ENCODE assay signal across 8 cellular contexts in genomic region chr12:6553051-6553868, GRCh38. TPM values are rescaled to one million over a fixed set of nuclear protein-coding genes. Genes with fewer than 3 reads are reported as not detected.
DNase-seq lines count a peak whose midpoint lies in the region; ATAC-seq, FAIRE-seq and TF ChIP-seq lines count a peak whose summit lies in the region.

No MANE protein-coding gene starts in this region.

- peaks cover 6% of the 10 kb centered on the region for H3K36me3 Mint-ChIP-seq in CD4-positive, CD25-positive, alpha-beta regulatory T cell
- H3K36me3 Mint-ChIP-seq in effector memory CD8-positive, alpha-beta T cell (ENCODE audit: insufficient read depth), result peaks cover 47% of the 10 kb centered on the region
- H3K36me3 Mint-ChIP-seq in neural crest cell (ENCODE audit: low read depth), result peaks cover 3% of the 10 kb centered on the region

- no peak for TF ChIP-seq POLR2A in erythroblast (IDR thresholded peaks at IDR 0.05; ENCODE audit: low read length)

- no peaks in the 10 kb centered on the region for H3K27me3 Mint-ChIP-seq in CD4-positive, CD25-positive, alpha-beta regulatory T cell
- no peaks in the 10 kb centered on the region for H3K27me3 Mint-ChIP-seq in effector memory CD8-positive, alpha-beta T cell
- H3K27me3 Mint-ChIP-seq in neural crest cell (ENCODE audit: low read depth), result no peaks in the 10 kb centered on the region

- H3K36me3 ChIP-seq in CD4-positive, CD25-positive, alpha-beta regulatory T cell (ENCODE audit: control insufficient read depth, insufficient read depth, low read length), result peaks cover 32% of the 10 kb centered on the region
- peaks cover 3 to 4% of the 10 kb centered on the region in 2 donors for H3K36me3 ChIP-seq in small intestine (ENCODE audit: control insufficient read depth in 2 of 2, insufficient read depth in 2 of 2, low read length in 2 of 2)

- no peak for TF ChIP-seq CTCF in neural crest cell (conservative IDR thresholded peaks at IDR 0.05)

- ATAC-seq in CD4-positive, CD25-positive, alpha-beta regulatory T cell (ENCODE audit: low read depth in 2 of 2), result no peak
- ATAC-seq in effector memory CD8-positive, alpha-beta T cell (replicated peaks), result no peak
- ATAC-seq in HG03135 (IDR thresholded peaks at IDR 0.05; ENCODE audit: unreplicated experiment), result no peak

- H3K9me3 ChIP-seq in CD4-positive, CD25-positive, alpha-beta regulatory T cell (ENCODE audit: control insufficient read depth in 2 of 2, low read length in 2 of 2), result no peaks in the 10 kb centered on the region
- H3K9me3 ChIP-seq in small intestine (ENCODE audit: control insufficient read depth, low read depth), result no peaks in the 10 kb centered on the region

- peak overlapping the region; percentile 58 to 98 (median 94) for H3K4me3 Mint-ChIP-seq in CD4-positive, CD25-positive, alpha-beta regulatory T cell
- H3K4me3 Mint-ChIP-seq in effector memory CD8-positive, alpha-beta T cell, result peak overlapping the region; percentile 32 to 36
- H3K4me3 Mint-ChIP-seq in neural crest cell, result peak overlapping the region; percentile 93

- H3K4me1 ChIP-seq in CD4-positive, CD25-positive, alpha-beta regulatory T cell (ENCODE audit: control insufficient read depth, insufficient read depth, low read length, poor library complexity, severe bottlenecking), result peaks cover 52% of the 10 kb centered on the region
- no peaks in the 10 kb centered on the region for H3K4me1 ChIP-seq in small intestine (ENCODE audit: control insufficient read depth in 2 of 2, insufficient read depth in 1 of 2, low read depth in 1 of 2, low read length in 1 of 2)

- 71 to 88% (median 80%) methylated on average over 15 of the region's 15 CpGs for WGBS in small intestine, 3 donors

- DNase-seq in CD4-positive, CD25-positive, alpha-beta regulatory T cell, result no peak
- DNase-seq in NCI-H524 (lab: John Stamatoyannopoulos, UW) (peak; percentile 10 to 63), neural crest cell (ENCODE audit: low read depth, low spot score) (no peak), small intestine (no peak), NOMO-1 (lab: John Stamatoyannopoulos, UW; ENCODE audit: unreplicated experiment in 2 of 2) (no peak), erythroblast (lab: John Stamatoyannopoulos, UW) (no peak)
- DNase-seq in effector memory CD8-positive, alpha-beta T cell, result no peak

- no peaks in the 10 kb centered on the region for H3K27me3 ChIP-seq in CD4-positive, CD25-positive, alpha-beta regulatory T cell (ENCODE audit: control insufficient read depth, insufficient read depth, low read length)
- H3K27me3 ChIP-seq in small intestine (ENCODE audit: control insufficient read depth in 2 of 2, insufficient read depth in 2 of 2, low read length in 2 of 2), result no peaks in the 10 kb centered on the region

- peak overlapping the region in 2 of 3 donors; percentile 38 to 68 for H3K27ac Mint-ChIP-seq in CD4-positive, CD25-positive, alpha-beta regulatory T cell
- peak overlapping the region in 1 of 2 donors; percentile 36 for H3K27ac Mint-ChIP-seq in effector memory CD8-positive, alpha-beta T cell
- peak overlapping the region; percentile 57 for H3K27ac Mint-ChIP-seq in neural crest cell (ENCODE audit: unreplicated experiment)

- no peak for FAIRE-seq in small intestine (lab: Jason Lieb, UNC)

- H3K4me1 Mint-ChIP-seq in CD4-positive, CD25-positive, alpha-beta regulatory T cell, result peaks cover 5 to 59% (median 35%) of the 10 kb centered on the region in 4 donors
- H3K4me1 Mint-ChIP-seq in effector memory CD8-positive, alpha-beta T cell (ENCODE audit: low read depth in 2 of 2), result peaks cover 44 to 47% of the 10 kb centered on the region in 2 donors
- H3K4me1 Mint-ChIP-seq in neural crest cell, result peaks cover 34% of the 10 kb centered on the region

- H3K9me3 Mint-ChIP-seq in CD4-positive, CD25-positive, alpha-beta regulatory T cell, result no peaks in the 10 kb centered on the region
- no peaks in the 10 kb centered on the region for H3K9me3 Mint-ChIP-seq in effector memory CD8-positive, alpha-beta T cell
- no peaks in the 10 kb centered on the region for H3K9me3 Mint-ChIP-seq in neural crest cell

- H3K4me3 ChIP-seq in CD4-positive, CD25-positive, alpha-beta regulatory T cell (ENCODE audit: low read depth, low read length), result peak overlapping the region; percentile 81
- no peak overlapping the region for H3K4me3 ChIP-seq in small intestine (ENCODE audit: low read depth in 1 of 2, low read length in 2 of 2)

- no peak overlapping the region for H3K27ac ChIP-seq in CD4-positive, CD25-positive, alpha-beta regulatory T cell (ENCODE audit: insufficient read depth, low read length, poor library complexity, severe bottlenecking)
- H3K27ac ChIP-seq in small intestine (ENCODE audit: low read depth in 1 of 2, low read length in 1 of 2), result peak overlapping the region in 1 of 2 donors; percentile 56

RNA-seq across cellular contexts. Expression of gene IFFO1, which starts 2.6 kb away (rescaled TPM):
- 46.6 TPM for total RNA-seq in CD4-positive, CD25-positive, alpha-beta regulatory T cell
- 10 to 100 TPM in 1 of 4 donors, 1 to 10 TPM in 3; 5.6 to 10.4 (median 8.3) TPM for polyA plus RNA-seq in CD4-positive, CD25-positive, alpha-beta regulatory T cell
- 27.2 and 28.9 TPM in 2 replicates for total RNA-seq in neural crest cell
- polyA plus RNA-seq in small intestine, result 1 to 10 TPM; 1.3 to 7.7 (median 4.1) TPM

RNA-seq across cellular contexts. Expression of gene NOP2, which starts 14.8 kb away (rescaled TPM):
- total RNA-seq in CD4-positive, CD25-positive, alpha-beta regulatory T cell, result 77.5 TPM
- 10 to 100 TPM; 13.2 to 34.0 (median 22.5) TPM for polyA plus RNA-seq in CD4-positive, CD25-positive, alpha-beta regulatory T cell
- 73.3 and 75.1 TPM in 2 replicates for total RNA-seq in neural crest cell
- polyA plus RNA-seq in small intestine, result 10 to 100 TPM; 14.3 to 27.1 (median 17.0) TPM

RNA-seq across cellular contexts. Expression of gene GAPDH, which starts 18.9 kb away (rescaled TPM):
- total RNA-seq in CD4-positive, CD25-positive, alpha-beta regulatory T cell, result 669 TPM
- 1,000 to 10,000 TPM; 1,962 to 2,973 (median 2,405) TPM for polyA plus RNA-seq in CD4-positive, CD25-positive, alpha-beta regulatory T cell
- 3,867 and 3,984 TPM in 2 replicates for total RNA-seq in neural crest cell
- polyA plus RNA-seq in small intestine, result 1,000 to 10,000 TPM; 2,587 to 3,805 (median 3,097) TPM

RNA-seq across cellular contexts. Expression of gene CHD4, which starts 53.9 kb away (rescaled TPM):
- total RNA-seq in CD4-positive, CD25-positive, alpha-beta regulatory T cell, result 474 TPM
- polyA plus RNA-seq in CD4-positive, CD25-positive, alpha-beta regulatory T cell, result 10 to 100 TPM; 32.2 to 43.4 (median 38.8) TPM
- 476 and 492 TPM in 2 replicates for total RNA-seq in neural crest cell
- 100 to 1,000 TPM in 1 of 3 donors, 10 to 100 TPM in 2; 88.2 to 123 (median 94.8) TPM for polyA plus RNA-seq in small intestine

RNA-seq across cellular contexts. Expression of gene NCAPD2, which starts 59.4 kb away (rescaled TPM):
- 32.8 TPM for total RNA-seq in CD4-positive, CD25-positive, alpha-beta regulatory T cell
- 10 to 100 TPM; 21.5 to 29.1 (median 26.3) TPM for polyA plus RNA-seq in CD4-positive, CD25-positive, alpha-beta regulatory T cell
- total RNA-seq in neural crest cell, result 133 TPM in 2 replicates
- 10 to 100 TPM in 2 of 3 donors, 1 to 10 TPM in 1; 6.5 to 30.9 (median 13.2) TPM for polyA plus RNA-seq in small intestine

Comparison
In these comparisons a context has a peak if more than half of its experiments do, and no peak if none do; other contexts are left out.
1. DNase-seq: peak in NCI-H524 (2 of 2); none in CD4-positive, CD25-positive, alpha-beta regulatory T cell (0 of 3), effector memory CD8-positive, alpha-beta T cell (0 of 3), neural crest cell (single experiment), small intestine (single experiment), NOMO-1 (0 of 2) and erythroblast (0 of 2).
2. H3K4me3 Mint-ChIP-seq: peak in every context shown above with its lines; median percentile 94 in CD4-positive, CD25-positive, alpha-beta regulatory T cell; 93 in neural crest cell; 34 in effector memory CD8-positive, alpha-beta T cell.